In genomic region chr3:126284258-126284904, GRCh38 we compare ENCODE assay signal across 16 cellular contexts.
A peak's percentile ranks its signal among the peaks of the same experiment; 100 is the strongest.
DNase-seq lines count a peak whose midpoint lies in the region; ATAC-seq, FAIRE-seq and TF ChIP-seq lines count a peak whose summit lies in the region.
"Had no signal": no experiment of that assay in that cellular context is flagged by ENCODE, and none has a peak within 500 bp of the region (broad histone marks: within the 10 kb centered on the region; RNA-seq: fewer than 3 reads in every experiment).

No MANE protein-coding gene starts in this region.

- H3K79me2 ChIP-seq in HepG2 (ENCODE audit: insufficient read depth, low read length), result no peaks in the 10 kb centered on the region

- H2AFZ ChIP-seq in HepG2 (ENCODE audit: low read length), result no peak overlapping the region

- H3K9ac ChIP-seq in HepG2 (ENCODE audit: insufficient read depth, low read depth, low read length), result no peak overlapping the region

- intact Hi-C loops in HepG2 (cut with micrococcal nuclease; ENCODE audit: unreplicated experiment), result no loop called here

- ATAC-seq in HepG2 (no peak), WTC11 (no peak)
- ATAC-seq: stimulated activated memory B cell treated with anti-CD40 and anti-IgM and Interleukin-4, amounts not matched to agents 10 μg/mL and 1 μg/mL and 100 μg/mL, for 72 hours had no signal

- TF ChIP-seq EP300 in HepG2 (IDR thresholded peaks at IDR 0.05; ENCODE audit: low read depth in 2 of 2, low read length in 2 of 2) (no peak), HepG2 (CRISPR knock-in tag; IDR thresholded peaks at IDR 0.05; ENCODE audit: borderline replicate concordance) (no peak)

- no peak overlapping the region for H3K4me3 Mint-ChIP-seq in WTC11
- H3K4me3 Mint-ChIP-seq: stimulated activated memory B cell treated with anti-CD40 and anti-IgM and Interleukin-4, amounts not matched to agents 10 μg/mL and 1 μg/mL and 100 μg/mL, for 72 hours had no signal

- H3K4me3 ChIP-seq in MG63 (no peak overlapping the region), astrocyte of the spinal cord (ENCODE audit: low read depth, low read length) (no peak overlapping the region), HepG2 (replicated peaks in 1 of 3; ENCODE audit: insufficient read depth in 1 of 3, low read depth in 2 of 3, low read length in 3 of 3) (no peak overlapping the region)
- H3K4me3 ChIP-seq: left ventricle myocardium inferior, vagina had no signal

- POLR2A ChIA-PET in HepG2 (lab: Yijun Ruan, JAX) (no interaction called here), GM10248 (lab: Yijun Ruan, JAX) (no interaction called here), WTC11 (lab: Charles Lee) (no interaction called here)

- H3K4me2 ChIP-seq in HepG2 (ENCODE audit: low read depth, low read length), result no peak overlapping the region

- in situ Hi-C loops in astrocyte of the spinal cord (cut with HindIII; ENCODE audit: low sequenced_read_pairs) (no loop called here), HepG2 (cut with HindIII; ENCODE audit: extremely low pct_ligation_motif_present, low pct_unique_long_range_greater_than_20kb) (no loop called here)

- H3K27me3 Mint-ChIP-seq in WTC11 (ENCODE audit: low read depth), result peaks cover 32% of the 10 kb centered on the region

- no peaks in the 10 kb centered on the region; the same call in 1 of the 2 replicates for H3K27me3 ChIP-seq in MG63
- peaks cover 0 to 6% of the 10 kb centered on the region in 2 experiments; a peak in 2 of 5 replicates for H3K27me3 ChIP-seq in HepG2 (ENCODE audit: control insufficient read depth in 1 of 2, insufficient read depth in 2 of 2, low read length in 2 of 2)
- H3K27me3 ChIP-seq: vagina had no signal

- no TSS peak for BruUV-seq in HepG2 (replicated peaks; lab: Mats Ljungman, UMichigan)

- peaks cover 18% of the 10 kb centered on the region for H3K4me1 Mint-ChIP-seq in WTC11

- no peak overlapping the region for H3K27ac ChIP-seq in HepG2 (ENCODE audit: extremely low read length, insufficient read depth, low read length)
- H3K27ac ChIP-seq: left ventricle myocardium inferior, vagina had no signal

- H3K36me3 ChIP-seq in MG63, result no peaks in the 10 kb centered on the region
- no peaks in the 10 kb centered on the region for H3K36me3 ChIP-seq in HepG2 (replicated peaks in 1 of 2; ENCODE audit: control insufficient read depth in 1 of 2, insufficient read depth in 2 of 2, low read length in 2 of 2)
- H3K36me3 ChIP-seq: left ventricle myocardium inferior, vagina had no signal

- peaks cover 11% of the 10 kb centered on the region; the same call in 1 of the 2 replicates for H3K4me1 ChIP-seq in HepG2 (ENCODE audit: insufficient read depth, low read length)

- no peaks in the 10 kb centered on the region for H3K36me3 Mint-ChIP-seq in WTC11
- H3K36me3 Mint-ChIP-seq: stimulated activated memory B cell treated with anti-CD40 and anti-IgM and Interleukin-4, amounts not matched to agents 10 μg/mL and 1 μg/mL and 100 μg/mL, for 72 hours had no signal

- DNase-seq in EL, result peak; percentile 68
- DNase-seq in MG63, result peak; percentile 45
- DNase-seq in astrocyte of the spinal cord (ENCODE audit: low read depth, low spot score), result peak; percentile 38
- DNase-seq in HepG2 (ENCODE audit: low spot score), result no peak
- no peak for DNase-seq in HTR-8/SVneo (ENCODE audit: insufficient read length, low spot score)
- no peak for DNase-seq in GM10248 (ENCODE audit: extremely low spot score)
- no peak for DNase-seq in effector CD8-positive, alpha-beta T cell (lab: John Stamatoyannopoulos, UW)
- no peak for DNase-seq in WTC11 (ENCODE audit: low spot score)
- DNase-seq: activated naive CD4-positive, alpha-beta T cell treated with anti-CD3 and anti-CD28 coated beads, Interleukin-2, amount 50 U/mL, for 16 hours; cerebellar nuclear complex; left ventricle myocardium inferior; NCI-H187; retina; stimulated activated CD4-positive, alpha-beta T cell treated with anti-CD3 and anti-CD28 coated beads, Interleukin-4, amount 100 ng/mL, for 1 hour had no signal

- FAIRE-seq in HepG2 (lab: Jason Lieb, UNC) (no peak), HTR-8/SVneo (lab: Jason Lieb, UNC) (no peak)

- 25% methylated on average over 9 of the region's 9 CpGs for WGBS in HepG2 (ENCODE audit: low lambda C conversion rate)

- no peak overlapping the region for H3K27ac Mint-ChIP-seq in WTC11
- H3K27ac Mint-ChIP-seq: stimulated activated memory B cell treated with anti-CD40 and anti-IgM and Interleukin-4, amounts not matched to agents 10 μg/mL and 1 μg/mL and 100 μg/mL, for 72 hours had no signal

- no peak for TF ChIP-seq POLR2A in HepG2 (IDR thresholded peaks at IDR 0.05; ENCODE audit: insufficient read depth in 1 of 2, low read depth in 2 of 2, low read length in 2 of 2)

- CTCF ChIA-PET in HepG2 (lab: Yijun Ruan, JAX; ENCODE audit: low intra/inter-chr PET ratio, low total read pairs), result no interaction called here
- CTCF ChIA-PET in GM10248 (lab: Yijun Ruan, JAX), result no interaction called here
- CTCF ChIA-PET in WTC11 (lab: Charles Lee), result interaction anchor here (1.5 kb wide), 1 partner anchor 151 kb away, joined by 4 read pairs; no protein-coding TSS in a partner anchor

- H3K9me3 Mint-ChIP-seq in WTC11, result no peaks in the 10 kb centered on the region
- H3K9me3 Mint-ChIP-seq: stimulated activated memory B cell treated with anti-CD40 and anti-IgM and Interleukin-4, amounts not matched to agents 10 μg/mL and 1 μg/mL and 100 μg/mL, for 72 hours had no signal

- H3K9me3 ChIP-seq in MG63 (no peaks in the 10 kb centered on the region), HepG2 (ENCODE audit: low read length) (no peaks in the 10 kb centered on the region)
- H3K9me3 ChIP-seq: left ventricle myocardium inferior, vagina had no signal

- no peak for TF ChIP-seq RAD21 in HepG2 (CRISPR knock-in tag; IDR thresholded peaks at IDR 0.05)

- TF ChIP-seq CTCF in astrocyte of the spinal cord (IDR thresholded peaks at IDR 0.05; ENCODE audit: low read depth, low read length), result no peak
- no peak for TF ChIP-seq CTCF in HepG2 (CRISPR knock-in tag; IDR thresholded peaks at IDR 0.05)
- TF ChIP-seq CTCF in GM10248 (IDR thresholded peaks at IDR 0.05; ENCODE audit: control extremely low read depth, extremely low read depth, low read depth, missing control alignments), result no peak
- TF ChIP-seq CTCF in WTC11 (IDR thresholded peaks at IDR 0.05), result no peak

- no peaks in the 10 kb centered on the region for H4K20me1 ChIP-seq in HepG2 (ENCODE audit: insufficient read depth, low read length)

TF ChIP-seq in HepG2, 621 proteins besides CTCF, POLR2A, EP300 and RAD21:
- TF ChIP-seq CREB1 (IDR thresholded peaks at IDR 0.05), result peak; percentile 69
- TF ChIP-seq CREB1 (CRISPR knock-in tag; IDR thresholded peaks at IDR 0.05), result peak; percentile 55; the same call in 1 of the 2 replicates
- TF ChIP-seq HIC2 (CRISPR knock-in tag; IDR thresholded peaks at IDR 0.05; ENCODE audit: low read depth), result no peak
- 0 out of 2 replicates have a peak, but pooled peaks have one; percentile 28 for TF ChIP-seq FOSL2 (CRISPR knock-in tag; IDR thresholded peaks at IDR 0.05)
- peak; percentile 81; the same call in 1 of the 2 replicates for TF ChIP-seq ZBTB21 (CRISPR knock-in tag; IDR thresholded peaks at IDR 0.05)
- TF ChIP-seq MXI1 (IDR thresholded peaks at IDR 0.05; ENCODE audit: borderline replicate concordance, low read depth, low read length), result no peak

TF ChIP-seq in WTC11, 78 proteins besides CTCF, POLR2A, EP300 and RAD21 (continues in another document):
- TF ChIP-seq ZNF671 (CRISPR knock-in tag; IDR thresholded peaks at IDR 0.05) (no peak), GTF2I (CRISPR knock-in tag; conservative IDR thresholded peaks at IDR 0.05) (no peak), GRHL2 (CRISPR knock-in tag; IDR thresholded peaks at IDR 0.05; ENCODE audit: insufficient replicate concordance, severe bottlenecking) (no peak), ATF3 (CRISPR knock-in tag; conservative IDR thresholded peaks at IDR 0.05) (no peak), ELF4 (CRISPR knock-in tag; IDR thresholded peaks at IDR 0.05; ENCODE audit: low read depth) (no peak), NFE2L1 (CRISPR knock-in tag; IDR thresholded peaks at IDR 0.05) (no peak), ATF2 (CRISPR knock-in tag; IDR thresholded peaks at IDR 0.05; ENCODE audit: borderline replicate concordance, low read depth) (no peak), ATF1 (CRISPR knock-in tag; IDR thresholded peaks at IDR 0.05) (no peak), ESRRA (CRISPR knock-in tag; IDR thresholded peaks at IDR 0.05; ENCODE audit: borderline replicate concordance) (no peak), ETV6 (CRISPR knock-in tag; IDR thresholded peaks at IDR 0.05) (no peak), CBFB (CRISPR knock-in tag; IDR thresholded peaks at IDR 0.05; ENCODE audit: low read depth) (no peak), TEAD4 (CRISPR knock-in tag; IDR thresholded peaks at IDR 0.05) (no peak)
- TF ChIP-seq, protein P1, sequence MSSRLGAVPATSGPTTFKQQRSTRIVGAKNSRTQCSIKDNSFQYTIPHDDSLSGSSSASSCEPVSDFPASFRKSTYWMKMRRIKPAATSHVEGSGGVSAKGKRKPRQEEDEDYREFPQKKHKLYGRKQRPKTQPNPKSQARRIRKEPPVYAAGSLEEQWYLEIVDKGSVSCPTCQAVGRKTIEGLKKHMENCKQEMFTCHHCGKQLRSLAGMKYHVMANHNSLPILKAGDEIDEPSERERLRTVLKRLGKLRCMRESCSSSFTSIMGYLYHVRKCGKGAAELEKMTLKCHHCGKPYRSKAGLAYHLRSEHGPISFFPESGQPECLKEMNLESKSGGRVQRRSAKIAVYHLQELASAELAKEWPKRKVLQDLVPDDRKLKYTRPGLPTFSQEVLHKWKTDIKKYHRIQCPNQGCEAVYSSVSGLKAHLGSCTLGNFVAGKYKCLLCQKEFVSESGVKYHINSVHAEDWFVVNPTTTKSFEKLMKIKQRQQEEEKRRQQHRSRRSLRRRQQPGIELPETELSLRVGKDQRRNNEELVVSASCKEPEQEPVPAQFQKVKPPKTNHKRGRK (CRISPR knock-in tag; IDR thresholded peaks at IDR 0.05; ENCODE audit: borderline replicate concordance), result no peak

Comparison
In these comparisons a context has a peak if more than half of its experiments do, and no peak if none do; other contexts are left out.
1. DNase-seq: peak in EL (single experiment), MG63 (single experiment) and astrocyte of the spinal cord (single experiment); none in HepG2 (single experiment), HTR-8/SVneo (single experiment), GM10248 (single experiment), effector CD8-positive, alpha-beta T cell (single experiment) and WTC11 (single experiment).